ENCODE assay signal across 11 cellular contexts in genomic region chr5:135395451-135395850, GRCh38. TPM values are rescaled to one million over a fixed set of nuclear protein-coding genes. Genes with fewer than 3 reads are reported as not detected.
DNase-seq lines count a peak whose midpoint lies in the region; ATAC-seq and TF ChIP-seq lines count a peak whose summit lies in the region.
"Had no signal": no experiment of that assay in that cellular context is flagged by ENCODE, and none has a peak within 500 bp of the region (broad histone marks: within the 10 kb centered on the region; RNA-seq: fewer than 3 reads in every experiment).

No MANE protein-coding gene starts in this region.

- 87% methylated on average over 5 of the region's 5 CpGs for WGBS in esophagus muscularis mucosa

- TF ChIP-seq CTCF in HFFc6 (IDR thresholded peaks at IDR 0.05): no peak
- no peak for TF ChIP-seq CTCF in progenitor cell of endocrine pancreas (IDR thresholded peaks at IDR 0.05; ENCODE audit: unreplicated experiment)
- no peak for TF ChIP-seq CTCF in esophagus muscularis mucosa (IDR thresholded peaks at IDR 0.05)

- no peak overlapping the region for H3K4me3 ChIP-seq in esophagus muscularis mucosa
- H3K4me3 ChIP-seq: colonic mucosa had no signal

- intact Hi-C loops in esophagus muscularis mucosa (cut with DNase I): no loop called here

- H3K27me3 ChIP-seq in esophagus muscularis mucosa: no peaks in the 10 kb centered on the region
- H3K27me3 ChIP-seq: colonic mucosa had no signal

- DNase-seq in HFFc6: no peak
- peak; percentile 93 for DNase-seq in NCI-H82 (lab: John Stamatoyannopoulos, UW)
- DNase-seq in progenitor cell of endocrine pancreas (ENCODE audit: low spot score, unreplicated experiment): no peak
- no peak for DNase-seq in stimulated activated effector memory CD8-positive, alpha-beta T cell treated with anti-CD3 and anti-CD28 coated beads, Interleukin-12 subunit alpha, Interleukin-12 subunit beta, amount 100 ng/mL, for 72 hours (ENCODE audit: low spot score in 2 of 2)
- DNase-seq in esophagus muscularis mucosa (ENCODE audit: extremely low spot score): no peak
- DNase-seq in GM03348 (ENCODE audit: low spot score): no peak
- DNase-seq: colonic mucosa, NCI-H146, NCI-H524 had no signal

- peaks cover 0 to 8% (median 0%) of the 10 kb centered on the region in 4 donors for H3K36me3 ChIP-seq in esophagus muscularis mucosa
- H3K36me3 ChIP-seq: colonic mucosa had no signal

- H3K27ac ChIP-seq in esophagus muscularis mucosa (replicated peaks in 1 of 4): no peak overlapping the region
- H3K27ac ChIP-seq: colonic mucosa had no signal

- H3K9me3 Mint-ChIP-seq in HFFc6: no peaks in the 10 kb centered on the region
- no peaks in the 10 kb centered on the region for H3K9me3 Mint-ChIP-seq in progenitor cell of endocrine pancreas (ENCODE audit: low read depth)
- no peaks in the 10 kb centered on the region for H3K9me3 Mint-ChIP-seq in stimulated activated effector memory CD8-positive, alpha-beta T cell treated with anti-CD3 and anti-CD28 coated beads, Interleukin-12 subunit alpha, Interleukin-12 subunit beta, amount 100 ng/mL, for 72 hours
- H3K9me3 Mint-ChIP-seq: activated naive CD4-positive, alpha-beta T cell treated with anti-CD3 and anti-CD28 coated beads, Interleukin-2, amount 50 U/mL, for 24 hours had no signal

- TF ChIP-seq EP300 in esophagus muscularis mucosa (IDR thresholded peaks at IDR 0.05): no peak

- no peak overlapping the region for H3K4me3 Mint-ChIP-seq in HFFc6
- H3K4me3 Mint-ChIP-seq in progenitor cell of endocrine pancreas (ENCODE audit: low read depth): no peak overlapping the region
- no peak overlapping the region for H3K4me3 Mint-ChIP-seq in stimulated activated effector memory CD8-positive, alpha-beta T cell treated with anti-CD3 and anti-CD28 coated beads, Interleukin-12 subunit alpha, Interleukin-12 subunit beta, amount 100 ng/mL, for 72 hours
- H3K4me3 Mint-ChIP-seq: activated naive CD4-positive, alpha-beta T cell treated with anti-CD3 and anti-CD28 coated beads, Interleukin-2, amount 50 U/mL, for 24 hours had no signal

- peak; percentile 27 for ATAC-seq in esophagus mucosa
- no peak for ATAC-seq in stimulated activated effector memory CD8-positive, alpha-beta T cell treated with anti-CD3 and anti-CD28 coated beads, Interleukin-12 subunit alpha, Interleukin-12 subunit beta, amount 100 ng/mL, for 72 hours

- peaks cover 23% of the 10 kb centered on the region for H3K36me3 Mint-ChIP-seq in HFFc6 (ENCODE audit: low read depth)
- H3K36me3 Mint-ChIP-seq in progenitor cell of endocrine pancreas (ENCODE audit: insufficient read depth): peaks cover 2% of the 10 kb centered on the region
- peaks cover 23% of the 10 kb centered on the region for H3K36me3 Mint-ChIP-seq in stimulated activated effector memory CD8-positive, alpha-beta T cell treated with anti-CD3 and anti-CD28 coated beads, Interleukin-12 subunit alpha, Interleukin-12 subunit beta, amount 100 ng/mL, for 72 hours

- H3K27me3 Mint-ChIP-seq in HFFc6 (ENCODE audit: insufficient read depth): peaks cover 4% of the 10 kb centered on the region
- no peaks in the 10 kb centered on the region for H3K27me3 Mint-ChIP-seq in progenitor cell of endocrine pancreas
- H3K27me3 Mint-ChIP-seq: activated naive CD4-positive, alpha-beta T cell treated with anti-CD3 and anti-CD28 coated beads, Interleukin-2, amount 50 U/mL, for 24 hours had no signal

- no peaks in the 10 kb centered on the region for H3K9me3 ChIP-seq in esophagus muscularis mucosa
- H3K9me3 ChIP-seq: colonic mucosa had no signal

- no peak for TF ChIP-seq POLR2A in esophagus muscularis mucosa (IDR thresholded peaks at IDR 0.05; ENCODE audit: low read depth)

- peaks cover 71 to 90% (median 83%) of the 10 kb centered on the region in 4 donors for H3K4me1 ChIP-seq in esophagus muscularis mucosa

- H3K27ac Mint-ChIP-seq in HFFc6 (peak overlapping the region; percentile 2; the same call in 1 of the 2 replicates), progenitor cell of endocrine pancreas (peak overlapping the region; percentile 77)
- no peak overlapping the region for H3K27ac Mint-ChIP-seq in stimulated activated effector memory CD8-positive, alpha-beta T cell treated with anti-CD3 and anti-CD28 coated beads, Interleukin-12 subunit alpha, Interleukin-12 subunit beta, amount 100 ng/mL, for 72 hours

- H3K4me1 Mint-ChIP-seq in HFFc6 (ENCODE audit: low read depth): peaks cover 89% of the 10 kb centered on the region
- H3K4me1 Mint-ChIP-seq in progenitor cell of endocrine pancreas (ENCODE audit: low read depth): peaks cover 73% of the 10 kb centered on the region
- peaks cover 77% of the 10 kb centered on the region for H3K4me1 Mint-ChIP-seq in stimulated activated effector memory CD8-positive, alpha-beta T cell treated with anti-CD3 and anti-CD28 coated beads, Interleukin-12 subunit alpha, Interleukin-12 subunit beta, amount 100 ng/mL, for 72 hours

RNA-seq across cellular contexts. Expression of gene MACROH2A1, which starts 3.6 kb away (rescaled TPM):
- 100 to 1,000 TPM; 116 to 144 (median 127) TPM for total RNA-seq in HFFc6 (2021; fragmentation: NEBNext Ultra II Directional; extraction: Animal tissue kit (Norgen Biotek cat#: 25700))
- total RNA-seq in esophagus mucosa: 196 TPM
- 311 and 319 TPM in 2 replicates for total RNA-seq in progenitor cell of endocrine pancreas
- 100 to 1,000 TPM; 144 to 152 (median 149) TPM for total RNA-seq in esophagus muscularis mucosa

RNA-seq across cellular contexts. Expression of gene DCANP1, which starts 51.7 kb away (rescaled TPM):
- total RNA-seq in HFFc6 (2021; fragmentation: NEBNext Ultra II Directional; extraction: Animal tissue kit (Norgen Biotek cat#: 25700)): not detected
- total RNA-seq in esophagus mucosa (not detected), progenitor cell of endocrine pancreas (not detected in 2 replicates), esophagus muscularis mucosa (under 1 TPM in 1 of 4 donors, not detected in 3; 0.26 TPM)
- total RNA-seq: colonic mucosa had no signal

RNA-seq across cellular contexts. Expression of gene TIFAB, which starts 56.7 kb away (rescaled TPM):
- not detected for total RNA-seq in HFFc6 (2021; fragmentation: NEBNext Ultra II Directional; extraction: Animal tissue kit (Norgen Biotek cat#: 25700))
- total RNA-seq in esophagus mucosa (not detected), progenitor cell of endocrine pancreas (not detected in 2 replicates), esophagus muscularis mucosa (not detected)
